In genomic region chr1:26337206-26337535, GRCh38 we compare ENCODE assay signal across 1 cellular context.
TF ChIP-seq lines count a peak whose summit lies in the region.

No MANE protein-coding gene starts in this region.

TF ChIP-seq in HepG2, 621 proteins besides CTCF, POLR2A, EP300 and RAD21:
- TF ChIP-seq ZNF3 (CRISPR knock-in tag; IDR thresholded peaks at IDR 0.05), result no peak
- no peak for TF ChIP-seq MEIS1 (CRISPR knock-in tag; IDR thresholded peaks at IDR 0.05; ENCODE audit: borderline replicate concordance)
- no peak for TF ChIP-seq POGK (CRISPR knock-in tag; conservative IDR thresholded peaks at IDR 0.05)
- no peak for TF ChIP-seq ETV6 (CRISPR knock-in tag; conservative IDR thresholded peaks at IDR 0.05)
- TF ChIP-seq ZNF10 (CRISPR knock-in tag; IDR thresholded peaks at IDR 0.05; ENCODE audit: borderline replicate concordance, low read depth), result no peak
- TF ChIP-seq YEATS2 (CRISPR knock-in tag; IDR thresholded peaks at IDR 0.05; ENCODE audit: borderline replicate concordance), result no peak
- TF ChIP-seq ZSCAN9 (CRISPR knock-in tag; IDR thresholded peaks at IDR 0.05; ENCODE audit: borderline replicate concordance), result no peak
